19 cellular contexts compared by ENCODE assay signal in the genomic region with DNA sequence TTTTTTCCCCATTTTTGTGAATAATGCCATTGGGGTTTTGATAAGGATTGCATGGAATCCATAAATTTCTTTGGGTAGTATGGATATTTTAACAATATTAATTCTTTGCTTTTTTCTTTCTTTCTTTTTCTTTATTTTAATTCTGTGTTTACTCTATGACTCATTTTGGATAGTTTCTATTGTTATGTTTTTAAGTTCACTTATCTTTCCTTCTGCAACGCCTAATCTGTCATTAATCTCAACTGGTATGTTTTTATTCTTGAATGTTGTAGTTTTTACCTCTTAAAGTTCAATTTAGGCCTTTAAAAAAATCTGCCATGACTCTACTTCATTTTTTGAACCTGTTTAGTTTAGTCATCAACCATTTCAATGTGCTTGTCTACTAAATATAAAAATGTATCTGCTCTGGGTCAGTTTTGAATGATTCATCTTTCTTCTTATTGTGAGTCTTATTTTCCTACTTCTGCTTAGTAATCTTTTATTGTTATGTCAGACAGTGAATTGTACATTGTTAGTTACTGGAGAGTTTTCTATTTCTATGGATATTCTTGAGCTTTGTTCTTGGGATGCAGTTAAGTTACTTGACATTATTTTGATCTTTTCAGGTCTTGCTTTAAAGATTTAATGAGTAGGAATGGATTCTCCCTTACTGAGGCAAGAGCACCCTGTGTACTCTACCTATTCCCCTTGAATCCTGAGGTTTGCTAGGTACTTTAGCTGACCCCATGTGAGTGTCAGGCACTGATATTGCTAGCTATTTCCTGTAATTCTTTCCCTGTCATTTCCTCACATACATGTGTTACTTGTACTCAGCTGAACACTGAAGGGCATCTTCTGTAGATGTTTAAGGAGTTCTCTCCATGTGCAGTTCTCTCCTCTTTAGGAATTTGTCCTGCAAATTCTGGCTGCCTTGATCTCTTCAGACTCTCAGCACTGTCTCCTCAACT.
DNase-seq lines count a peak whose midpoint lies in the region; ATAC-seq and TF ChIP-seq lines count a peak whose summit lies in the region.
"Had no signal": no experiment of that assay in that cellular context is flagged by ENCODE, and none has a peak within 500 bp of the region (broad histone marks: within the 10 kb centered on the region; RNA-seq: fewer than 3 reads in every experiment).

No MANE protein-coding gene starts in this region.

- WGBS in spleen, 5 donors, result 0% methylated on average over 1 of the region's 1 CpG

- H3K27ac ChIP-seq in foreskin keratinocyte (no peak overlapping the region), spleen (peak overlapping the region in 5 of 8 donors; percentile 21 to 42 (median 29))

- H3K4me1 Mint-ChIP-seq in chondrocyte (ENCODE audit: low read depth), result peaks cover 21% of the 10 kb centered on the region
- H3K4me1 Mint-ChIP-seq: B cell had no signal

- TF ChIP-seq POLR2A in spleen (IDR thresholded peaks at IDR 0.05) (no peak), GM18505 (IDR thresholded peaks at IDR 0.05; ENCODE audit: borderline replicate concordance, extremely low read depth, insufficient read depth, insufficient read length) (no peak)

- H3K4me3 Mint-ChIP-seq in chondrocyte (ENCODE audit: unreplicated experiment), result no peak overlapping the region
- H3K4me3 Mint-ChIP-seq: B cell; CD4-positive, alpha-beta T cell had no signal

- no peaks in the 10 kb centered on the region for H3K27me3 Mint-ChIP-seq in chondrocyte (ENCODE audit: low read depth)
- H3K27me3 Mint-ChIP-seq: B cell; CD4-positive, alpha-beta T cell had no signal

- peak; percentile 92 for ATAC-seq in foreskin keratinocyte
- no peak for ATAC-seq in GM18505 (IDR thresholded peaks at IDR 0.05; ENCODE audit: unreplicated experiment)
- ATAC-seq in GM21786 (IDR thresholded peaks at IDR 0.05; ENCODE audit: unreplicated experiment), result no peak
- ATAC-seq in HG03442 (IDR thresholded peaks at IDR 0.05; ENCODE audit: unreplicated experiment), result no peak
- ATAC-seq: HepG2, Panc1 had no signal

- H3K36me3 ChIP-seq in spleen, result no peaks in the 10 kb centered on the region

- DNase-seq in RKO (ENCODE audit: low spot score), result peak; percentile 6
- no peak for DNase-seq in chondrocyte (ENCODE audit: low spot score)
- peak; percentile 40 to 55 for DNase-seq in foreskin keratinocyte
- DNase-seq in spleen, result no peak
- DNase-seq: Calu3; CD4-positive, alpha-beta T cell; GOT3; NCI-H1105 treated with DMSO at 0.1 percent for 48 hours; NCI-H187; NCI-H2171; NCI-H446 treated with DMSO at 0.1 percent for 48 hours; NCI-H82; Right ventricle myocardium superior had no signal

- H3K36me3 Mint-ChIP-seq in chondrocyte (ENCODE audit: low read depth), result peaks cover 11% of the 10 kb centered on the region

- peak overlapping the region; percentile 12 for H3K27ac Mint-ChIP-seq in chondrocyte (ENCODE audit: unreplicated experiment)
- H3K27ac Mint-ChIP-seq: B cell; CD4-positive, alpha-beta T cell had no signal

- H3K9me3 ChIP-seq in spleen, result peaks cover 0 to 22% (median 18%) of the 10 kb centered on the region in 8 donors

- TF ChIP-seq CTCF in chondrocyte (IDR thresholded peaks at IDR 0.05) (no peak), foreskin keratinocyte (conservative IDR thresholded peaks at IDR 0.05) (no peak), spleen (IDR thresholded peaks at IDR 0.05 in 8 of 11, conservative IDR thresholded peaks at IDR 0.05 in 3 of 11) (no peak)

- intact Hi-C loops in spleen (cut with DNase I; ENCODE audit: low total_unique reads), result no loop called here

- no peak overlapping the region for H3K4me3 ChIP-seq in spleen

- H3K9me3 Mint-ChIP-seq in chondrocyte (ENCODE audit: low read depth), result peaks cover 30% of the 10 kb centered on the region

- no peaks in the 10 kb centered on the region for H3K27me3 ChIP-seq in foreskin keratinocyte
- no peaks in the 10 kb centered on the region for H3K27me3 ChIP-seq in spleen (replicated peaks in 1 of 7)

- H3K4me1 ChIP-seq in foreskin keratinocyte, result peaks cover 5% of the 10 kb centered on the region
- H3K4me1 ChIP-seq in spleen, result no peaks in the 10 kb centered on the region

Comparison
In these comparisons a context has a peak if more than half of its experiments do, and no peak if none do; other contexts are left out.
1. DNase-seq: peak in RKO (single experiment) and foreskin keratinocyte (2 of 2); none in chondrocyte (single experiment) and spleen (single experiment).